8 cellular contexts compared by ENCODE assay signal in genomic region chr10:31707578-31708411, GRCh38.
DNase-seq lines count a peak whose midpoint lies in the region; ATAC-seq and TF ChIP-seq lines count a peak whose summit lies in the region.

No MANE protein-coding gene starts in this region.

- peaks cover 6% of the 10 kb centered on the region for H3K36me3 Mint-ChIP-seq in activated CD4-positive, alpha-beta memory T cell treated with anti-CD3 and anti-CD28 coated beads for 36 hours
- peaks cover 5 to 22% (median 18%) of the 10 kb centered on the region in 5 donors for H3K36me3 Mint-ChIP-seq in naive thymus-derived CD4-positive, alpha-beta T cell

- H3K27me3 Mint-ChIP-seq in activated CD4-positive, alpha-beta memory T cell treated with anti-CD3 and anti-CD28 coated beads for 36 hours = no peaks in the 10 kb centered on the region
- H3K27me3 Mint-ChIP-seq in naive thymus-derived CD4-positive, alpha-beta T cell = no peaks in the 10 kb centered on the region

- intact Hi-C loops in activated CD4-positive, alpha-beta memory T cell treated with anti-CD3 and anti-CD28 coated beads for 36 hours (cut with micrococcal nuclease) = loop anchor here (1.0 to 10.0 kb wide), 8 partner anchors 19 to 675 kb away; partner anchors contain the start of gene ZNF438
- intact Hi-C loops in esophagus squamous epithelium (cut with DNase I) = no loop called here
- intact Hi-C loops in naive thymus-derived CD4-positive, alpha-beta T cell (cut with micrococcal nuclease) = loop anchor here (5.0 to 10.0 kb wide), 3 partner anchors 40 to 353 kb away; no protein-coding TSS in a partner anchor

- H3K36me3 ChIP-seq in esophagus squamous epithelium (no peaks in the 10 kb centered on the region), subcutaneous abdominal adipose tissue (ENCODE audit: control insufficient read depth in 5 of 5, insufficient read depth in 5 of 5, low read length in 5 of 5) (no peaks in the 10 kb centered on the region)
- no peaks in the 10 kb centered on the region for H3K36me3 ChIP-seq in naive thymus-derived CD4-positive, alpha-beta T cell (ENCODE audit: control insufficient read depth in 2 of 3, insufficient read depth in 3 of 3, low read length in 3 of 3)

- peaks cover 9 to 43% (median 21%) of the 10 kb centered on the region in 3 donors for H3K4me1 ChIP-seq in esophagus squamous epithelium
- peaks cover 0 to 11% of the 10 kb centered on the region in 2 donors for H3K4me1 ChIP-seq in naive thymus-derived CD4-positive, alpha-beta T cell (ENCODE audit: control insufficient read depth in 2 of 2, insufficient read depth in 2 of 2, low read length in 2 of 2)
- peaks cover 14 to 57% (median 52%) of the 10 kb centered on the region in 5 donors for H3K4me1 ChIP-seq in subcutaneous abdominal adipose tissue (ENCODE audit: control insufficient read depth in 5 of 5, insufficient read depth in 5 of 5, low read length in 5 of 5)

- H3K9me3 Mint-ChIP-seq in activated CD4-positive, alpha-beta memory T cell treated with anti-CD3 and anti-CD28 coated beads for 36 hours = peaks cover 28% of the 10 kb centered on the region
- peaks cover 4 to 36% (median 20%) of the 10 kb centered on the region in 11 donors for H3K9me3 Mint-ChIP-seq in naive thymus-derived CD4-positive, alpha-beta T cell

- H3K4me3 ChIP-seq in esophagus squamous epithelium = peak overlapping the region in 2 of 4 donors; percentile 19 to 42
- no peak overlapping the region for H3K4me3 ChIP-seq in naive thymus-derived CD4-positive, alpha-beta T cell (ENCODE audit: low read length)
- H3K4me3 ChIP-seq in subcutaneous abdominal adipose tissue (ENCODE audit: low read depth in 1 of 5, low read length in 5 of 5) = peak overlapping the region; percentile 14 to 53 (median 46)

- H3K4me1 Mint-ChIP-seq in activated CD4-positive, alpha-beta memory T cell treated with anti-CD3 and anti-CD28 coated beads for 36 hours (ENCODE audit: low read depth) = peaks cover 24% of the 10 kb centered on the region
- H3K4me1 Mint-ChIP-seq in naive thymus-derived CD4-positive, alpha-beta T cell = peaks cover 11 to 28% (median 16%) of the 10 kb centered on the region in 7 donors

- ATAC-seq in naive thymus-derived CD4-positive, alpha-beta T cell = peak; percentile 82

- DNase-seq in DMS 273 (lab: John Stamatoyannopoulos, UW; ENCODE audit: unreplicated experiment) = peak; percentile 93
- peak; percentile 81 for DNase-seq in GM20000 (ENCODE audit: low spot score)
- peak; percentile 85 for DNase-seq in HT1080 (ENCODE audit: low read depth)
- DNase-seq in activated CD4-positive, alpha-beta memory T cell treated with anti-CD3 and anti-CD28 coated beads for 36 hours = peak; percentile 81
- DNase-seq in esophagus squamous epithelium (lab: John Stamatoyannopoulos, UW) = no peak
- peak in 2 of 9 donors; percentile 13 to 64 for DNase-seq in naive thymus-derived CD4-positive, alpha-beta T cell
- no peak for DNase-seq in HK-2 (ENCODE audit: unreplicated experiment)

- POLR2A ChIA-PET in activated CD4-positive, alpha-beta memory T cell treated with anti-CD3 and anti-CD28 coated beads for 36 hours (lab: Charles Lee) = interaction anchor here (1.0 to 1.3 kb wide), 2 partner anchors 38 to 52 kb away, joined by 5 to 11 read pairs; no protein-coding TSS in a partner anchor
- POLR2A ChIA-PET in naive thymus-derived CD4-positive, alpha-beta T cell (lab: Charles Lee) = no interaction called here

- peak overlapping the region; percentile 22 for H3K4me3 Mint-ChIP-seq in activated CD4-positive, alpha-beta memory T cell treated with anti-CD3 and anti-CD28 coated beads for 36 hours
- peak overlapping the region; percentile 7 to 65 (median 54) for H3K4me3 Mint-ChIP-seq in naive thymus-derived CD4-positive, alpha-beta T cell

- H3K9me3 ChIP-seq in esophagus squamous epithelium (peaks cover 0 to 15% (median 0%) of the 10 kb centered on the region in 3 donors), subcutaneous abdominal adipose tissue (ENCODE audit: control insufficient read depth in 5 of 5, low read length in 5 of 5) (peaks cover 3 to 24% (median 9%) of the 10 kb centered on the region in 5 donors)
- peaks cover 0 to 7% (median 0%) of the 10 kb centered on the region in 3 experiments for H3K9me3 ChIP-seq in naive thymus-derived CD4-positive, alpha-beta T cell (ENCODE audit: control insufficient read depth in 2 of 3, low read length in 3 of 3)

- TF ChIP-seq CTCF in GM20000 (IDR thresholded peaks at IDR 0.05; ENCODE audit: extremely low read depth, missing control alignments) = no peak
- no peak for TF ChIP-seq CTCF in esophagus squamous epithelium (IDR thresholded peaks at IDR 0.05)

- H3K27ac ChIP-seq in esophagus squamous epithelium = peak overlapping the region; percentile 61 to 90 (median 80)
- no peak overlapping the region for H3K27ac ChIP-seq in naive thymus-derived CD4-positive, alpha-beta T cell (ENCODE audit: low read depth, low read length)
- peak overlapping the region; percentile 84 for H3K27ac ChIP-seq in subcutaneous abdominal adipose tissue (ENCODE audit: low read depth, low read length)

- CTCF ChIA-PET in activated CD4-positive, alpha-beta memory T cell treated with anti-CD3 and anti-CD28 coated beads for 36 hours (lab: Charles Lee) = interaction anchor here (1.1 to 2.5 kb wide), 3 partner anchors 63 to 103 kb away, joined by 4 to 9 read pairs (median 5); no protein-coding TSS in a partner anchor
- CTCF ChIA-PET in naive thymus-derived CD4-positive, alpha-beta T cell (lab: Charles Lee) = no interaction called here

- TF ChIP-seq POLR2A in esophagus squamous epithelium (IDR thresholded peaks at IDR 0.05) = no peak

- H3K27ac Mint-ChIP-seq in activated CD4-positive, alpha-beta memory T cell treated with anti-CD3 and anti-CD28 coated beads for 36 hours = peak overlapping the region; percentile 84
- H3K27ac Mint-ChIP-seq in naive thymus-derived CD4-positive, alpha-beta T cell = peak overlapping the region in 8 of 9 donors; percentile 11 to 85 (median 44)

- H3K27me3 ChIP-seq in esophagus squamous epithelium (no peaks in the 10 kb centered on the region), subcutaneous abdominal adipose tissue (ENCODE audit: control insufficient read depth in 5 of 5, insufficient read depth in 4 of 5, low read length in 5 of 5) (no peaks in the 10 kb centered on the region)
- no peaks in the 10 kb centered on the region for H3K27me3 ChIP-seq in naive thymus-derived CD4-positive, alpha-beta T cell (ENCODE audit: control insufficient read depth in 2 of 2, insufficient read depth in 2 of 2, low read length in 2 of 2)

- peak overlapping the region in 4 of 5 donors; percentile 7 to 66 (median 43) for H3K9ac ChIP-seq in subcutaneous abdominal adipose tissue (ENCODE audit: low read length in 5 of 5)

- WGBS in esophagus squamous epithelium, 2 donors = 8 to 10% methylated on average over 9 to 10 of the region's 10 CpGs

Comparison
In these comparisons a context has a peak if more than half of its experiments do, and no peak if none do; other contexts are left out.
1. DNase-seq: peak in DMS 273 (single experiment), GM20000 (single experiment), HT1080 (single experiment) and activated CD4-positive, alpha-beta memory T cell treated with anti-CD3 and anti-CD28 coated beads for 36 hours (single experiment); none in esophagus squamous epithelium (single experiment) and HK-2 (single experiment).